In the genomic region with DNA sequence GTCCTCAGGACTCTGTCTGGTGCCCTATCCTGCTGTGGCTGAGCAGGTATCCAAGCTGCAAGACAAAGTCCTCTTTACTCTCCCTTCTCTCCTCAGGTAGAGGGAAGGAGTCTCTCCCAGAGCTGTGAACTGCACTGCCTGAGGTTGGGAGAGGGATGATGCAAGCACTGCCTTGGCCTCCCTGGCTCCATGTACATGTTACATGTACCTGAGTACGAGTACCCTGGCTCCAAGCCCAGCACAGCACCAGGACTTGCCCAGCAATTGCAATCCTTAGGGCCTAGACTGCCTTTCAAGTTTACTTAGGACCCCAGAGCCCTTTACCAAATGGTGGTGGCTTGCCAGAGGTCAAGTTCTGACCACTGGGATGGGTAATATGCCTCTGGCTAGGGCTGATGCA, we compare ENCODE assay signal across 22 cellular contexts.
"Had no signal": no experiment of that assay in that cellular context is flagged by ENCODE, and none has a peak within 500 bp of the region (broad histone marks: within the 10 kb centered on the region; RNA-seq: fewer than 3 reads in every experiment).

No MANE protein-coding gene starts in this region.

- H3K36me3 Mint-ChIP-seq: neural progenitor cell had no signal

- H3K4me1 Mint-ChIP-seq: naive thymus-derived CD4-positive, alpha-beta T cell; neural progenitor cell; stimulated activated naive CD8-positive, alpha-beta T cell treated with anti-CD3 and anti-CD28 coated beads, Interleukin-15, amount 100 ng/mL, for 72 hours had no signal

- H3K27me3 ChIP-seq: dorsolateral prefrontal cortex, esophagus muscularis mucosa, foreskin keratinocyte, gastroesophageal sphincter, heart left ventricle, hepatocyte, left lung, neural progenitor cell, right lobe of liver, suprapubic skin had no signal

- H3K4me1 ChIP-seq: esophagus muscularis mucosa, foreskin keratinocyte, heart left ventricle, left lung, neural progenitor cell, right lobe of liver, suprapubic skin had no signal

- H3K9ac ChIP-seq: neural progenitor cell had no signal

- H3K79me2 ChIP-seq: hepatocyte had no signal

- H3K27ac ChIP-seq: dorsolateral prefrontal cortex, esophagus muscularis mucosa, foreskin keratinocyte, gastroesophageal sphincter, heart left ventricle, hepatocyte, left lung, neural progenitor cell, right lobe of liver, suprapubic skin had no signal

- H3K4me2 ChIP-seq: hepatocyte, neural progenitor cell had no signal

- H3K27ac Mint-ChIP-seq: neural progenitor cell had no signal

- ATAC-seq: foreskin keratinocyte; gastroesophageal sphincter; heart left ventricle; left lung; naive thymus-derived CD4-positive, alpha-beta T cell; right lobe of liver; stimulated activated naive CD8-positive, alpha-beta T cell treated with anti-CD3 and anti-CD28 coated beads, Interleukin-15, amount 100 ng/mL, for 72 hours had no signal

- DNase-seq: dorsolateral prefrontal cortex; effector CD4-positive, alpha-beta T cell; foreskin keratinocyte; heart left ventricle; kidney; left lung; mesenchymal stem cell; midbrain; naive thymus-derived CD4-positive, alpha-beta T cell; right lobe of liver; stimulated activated CD4-positive, alpha-beta T cell treated with anti-CD3 and anti-CD28 coated beads, Interleukin-15, amount 100 ng/mL, for 24 hours; stimulated activated CD4-positive, alpha-beta T cell treated with anti-CD3 and anti-CD28 coated beads, Interleukin-2, amount 100 ng/mL, for 48 hours; stimulated activated CD8-positive, alpha-beta memory T cell treated with anti-CD3 and anti-CD28 coated beads, Interleukin-4, amount 100 ng/mL, for 48 hours; stimulated activated naive CD4-positive, alpha-beta T cell; stimulated activated naive CD8-positive, alpha-beta T cell treated with anti-CD3 and anti-CD28 coated beads, Interleukin-15, amount 100 ng/mL, for 72 hours; trophoblast cell had no signal

- H3K4me3 Mint-ChIP-seq: naive thymus-derived CD4-positive, alpha-beta T cell; nephron; neural progenitor cell; stimulated activated naive CD8-positive, alpha-beta T cell treated with anti-CD3 and anti-CD28 coated beads, Interleukin-15, amount 100 ng/mL, for 72 hours had no signal

- H3K36me3 ChIP-seq: esophagus muscularis mucosa, gastroesophageal sphincter, heart left ventricle, left lung, neural progenitor cell, right lobe of liver, suprapubic skin had no signal

- H3K9me3 ChIP-seq: esophagus muscularis mucosa, gastroesophageal sphincter, heart left ventricle, left lung, right lobe of liver, suprapubic skin had no signal

- H3K4me3 ChIP-seq: dorsolateral prefrontal cortex, esophagus muscularis mucosa, gastroesophageal sphincter, heart left ventricle, hepatocyte, left lung, neural progenitor cell, right lobe of liver, suprapubic skin had no signal

- H3K9me3 Mint-ChIP-seq: stimulated activated naive CD8-positive, alpha-beta T cell treated with anti-CD3 and anti-CD28 coated beads, Interleukin-15, amount 100 ng/mL, for 72 hours had no signal
